1 cellular context compared by ENCODE assay signal in the genomic region with DNA sequence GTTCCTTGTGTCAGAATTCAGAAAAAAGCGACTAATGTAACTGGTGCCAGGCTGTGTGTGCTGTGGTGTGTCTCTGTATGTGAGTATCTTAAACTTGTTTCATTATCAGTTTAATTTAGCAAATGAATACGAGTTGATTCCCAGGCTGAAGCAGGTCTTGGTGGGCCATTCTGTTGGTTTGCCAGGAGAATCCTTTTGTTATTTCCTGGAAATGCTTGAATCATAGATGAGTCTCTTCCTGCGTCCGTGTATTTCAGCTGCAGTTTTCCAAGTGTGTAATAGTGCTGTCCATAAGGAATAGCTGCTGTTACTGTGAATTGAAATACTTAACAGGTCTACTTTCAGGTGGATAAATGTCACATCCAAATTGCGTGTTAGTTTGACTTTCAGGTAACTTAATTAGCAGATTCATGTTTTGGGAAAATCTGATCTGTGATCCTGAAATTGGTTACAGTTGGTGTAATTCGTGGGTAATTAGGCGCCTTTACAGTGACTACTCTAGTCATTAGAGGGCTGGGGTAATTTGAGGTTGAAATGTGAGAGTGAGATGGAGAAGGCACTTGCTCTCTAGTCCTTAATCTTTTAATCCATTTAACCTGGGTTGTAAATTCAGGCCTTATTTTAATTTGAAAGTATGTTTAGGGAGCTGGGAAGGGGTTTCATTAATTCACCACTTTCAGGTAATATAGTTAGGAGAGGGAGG.
TF ChIP-seq lines count a peak whose summit lies in the region.

No MANE protein-coding gene starts in this region.

TF ChIP-seq in GM23338, 12 proteins besides CTCF, POLR2A, EP300 and RAD21:
- TF ChIP-seq, protein P1, sequence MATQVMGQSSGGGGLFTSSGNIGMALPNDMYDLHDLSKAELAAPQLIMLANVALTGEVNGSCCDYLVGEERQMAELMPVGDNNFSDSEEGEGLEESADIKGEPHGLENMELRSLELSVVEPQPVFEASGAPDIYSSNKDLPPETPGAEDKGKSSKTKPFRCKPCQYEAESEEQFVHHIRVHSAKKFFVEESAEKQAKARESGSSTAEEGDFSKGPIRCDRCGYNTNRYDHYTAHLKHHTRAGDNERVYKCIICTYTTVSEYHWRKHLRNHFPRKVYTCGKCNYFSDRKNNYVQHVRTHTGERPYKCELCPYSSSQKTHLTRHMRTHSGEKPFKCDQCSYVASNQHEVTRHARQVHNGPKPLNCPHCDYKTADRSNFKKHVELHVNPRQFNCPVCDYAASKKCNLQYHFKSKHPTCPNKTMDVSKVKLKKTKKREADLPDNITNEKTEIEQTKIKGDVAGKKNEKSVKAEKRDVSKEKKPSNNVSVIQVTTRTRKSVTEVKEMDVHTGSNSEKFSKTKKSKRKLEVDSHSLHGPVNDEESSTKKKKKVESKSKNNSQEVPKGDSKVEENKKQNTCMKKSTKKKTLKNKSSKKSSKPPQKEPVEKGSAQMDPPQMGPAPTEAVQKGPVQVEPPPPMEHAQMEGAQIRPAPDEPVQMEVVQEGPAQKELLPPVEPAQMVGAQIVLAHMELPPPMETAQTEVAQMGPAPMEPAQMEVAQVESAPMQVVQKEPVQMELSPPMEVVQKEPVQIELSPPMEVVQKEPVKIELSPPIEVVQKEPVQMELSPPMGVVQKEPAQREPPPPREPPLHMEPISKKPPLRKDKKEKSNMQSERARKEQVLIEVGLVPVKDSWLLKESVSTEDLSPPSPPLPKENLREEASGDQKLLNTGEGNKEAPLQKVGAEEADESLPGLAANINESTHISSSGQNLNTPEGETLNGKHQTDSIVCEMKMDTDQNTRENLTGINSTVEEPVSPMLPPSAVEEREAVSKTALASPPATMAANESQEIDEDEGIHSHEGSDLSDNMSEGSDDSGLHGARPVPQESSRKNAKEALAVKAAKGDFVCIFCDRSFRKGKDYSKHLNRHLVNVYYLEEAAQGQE (IDR thresholded peaks at IDR 0.05; ENCODE audit: unreplicated experiment): no peak
- TF ChIP-seq ZNF114 (CRISPR knock-in tag; IDR thresholded peaks at IDR 0.05) (no peak), EZH2 (IDR thresholded peaks at IDR 0.05; ENCODE audit: low read depth, unreplicated experiment) (no peak), STAT1 (IDR thresholded peaks at IDR 0.05; ENCODE audit: unreplicated experiment) (no peak), CREB1 (CRISPR knock-in tag; IDR thresholded peaks at IDR 0.05; ENCODE audit: low read depth) (no peak), EZH2phosphoT487 (IDR thresholded peaks at IDR 0.05; ENCODE audit: unreplicated experiment) (no peak)
- TF ChIP-seq, protein P2, sequence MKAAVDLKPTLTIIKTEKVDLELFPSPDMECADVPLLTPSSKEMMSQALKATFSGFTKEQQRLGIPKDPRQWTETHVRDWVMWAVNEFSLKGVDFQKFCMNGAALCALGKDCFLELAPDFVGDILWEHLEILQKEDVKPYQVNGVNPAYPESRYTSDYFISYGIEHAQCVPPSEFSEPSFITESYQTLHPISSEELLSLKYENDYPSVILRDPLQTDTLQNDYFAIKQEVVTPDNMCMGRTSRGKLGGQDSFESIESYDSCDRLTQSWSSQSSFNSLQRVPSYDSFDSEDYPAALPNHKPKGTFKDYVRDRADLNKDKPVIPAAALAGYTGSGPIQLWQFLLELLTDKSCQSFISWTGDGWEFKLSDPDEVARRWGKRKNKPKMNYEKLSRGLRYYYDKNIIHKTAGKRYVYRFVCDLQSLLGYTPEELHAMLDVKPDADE (IDR thresholded peaks at IDR 0.05): no peak
